12 cellular contexts compared by ENCODE assay signal in genomic region chr2:235768606-235769005, GRCh38.
DNase-seq lines count a peak whose midpoint lies in the region; ATAC-seq and TF ChIP-seq lines count a peak whose summit lies in the region.
"Had no signal": no experiment of that assay in that cellular context is flagged by ENCODE, and none has a peak within 500 bp of the region (broad histone marks: within the 10 kb centered on the region; RNA-seq: fewer than 3 reads in every experiment).

No MANE protein-coding gene starts in this region.

- no peak overlapping the region for H3K4me3 Mint-ChIP-seq in activated CD8-positive, alpha-beta memory T cell treated with anti-CD3 and anti-CD28 coated beads, Interleukin-2, amount 10 ng/mL, durations not matched to agents 7 days and 5 days
- H3K4me3 Mint-ChIP-seq: B cell; CD4-positive, alpha-beta T cell; GM23338 had no signal

- H3K27ac ChIP-seq in IMR-90 (ENCODE audit: insufficient read depth, low read length) (no peak overlapping the region), RWPE1 (peak overlapping the region; percentile 66), sigmoid colon (no peak overlapping the region)

- no peak overlapping the region for H4K5ac ChIP-seq in IMR-90 (ENCODE audit: low read depth, low read length)

- H3K4me1 ChIP-seq in IMR-90 (ENCODE audit: control insufficient read depth, insufficient read depth, low read length) (no peaks in the 10 kb centered on the region), sigmoid colon (peaks cover 0 to 18% (median 0%) of the 10 kb centered on the region in 4 donors)

- no peak for TF ChIP-seq EP300 in sigmoid colon (IDR thresholded peaks at IDR 0.05)

- no peak for TF ChIP-seq RAD21 in IMR-90 (IDR thresholded peaks at IDR 0.05; ENCODE audit: low read length)

- no peaks in the 10 kb centered on the region for H3K9me3 Mint-ChIP-seq in activated CD8-positive, alpha-beta memory T cell treated with anti-CD3 and anti-CD28 coated beads, Interleukin-2, amount 10 ng/mL, durations not matched to agents 7 days and 5 days (ENCODE audit: low read depth)
- H3K9me3 Mint-ChIP-seq: CD4-positive, alpha-beta T cell; GM23338 had no signal

- no peak overlapping the region for H2BK20ac ChIP-seq in IMR-90 (ENCODE audit: low read depth, low read length)

- no peak overlapping the region for H4K91ac ChIP-seq in IMR-90 (ENCODE audit: insufficient read depth, low read depth, low read length)

- no peak overlapping the region for H2AFZ ChIP-seq in IMR-90 (replicated peaks; ENCODE audit: low read length, poor library complexity)
- H2AFZ ChIP-seq: GM23338 had no signal

- no peak overlapping the region for H4K8ac ChIP-seq in IMR-90 (ENCODE audit: low read depth in 2 of 2, low read length in 2 of 2)

- no peak overlapping the region for H3K4ac ChIP-seq in IMR-90 (ENCODE audit: low read depth, low read length)

- no peaks in the 10 kb centered on the region for H3K36me3 Mint-ChIP-seq in activated CD8-positive, alpha-beta memory T cell treated with anti-CD3 and anti-CD28 coated beads, Interleukin-2, amount 10 ng/mL, durations not matched to agents 7 days and 5 days

- no peak for ATAC-seq in IMR-90 (ENCODE audit: low read depth)
- ATAC-seq in HG02840 (IDR thresholded peaks at IDR 0.05; ENCODE audit: low FRiP score, unreplicated experiment): no peak
- ATAC-seq in activated CD8-positive, alpha-beta memory T cell treated with anti-CD3 and anti-CD28 coated beads, Interleukin-2, amount 10 ng/mL, durations not matched to agents 7 days and 5 days: no peak
- ATAC-seq: GM23338 had no signal

- H3K56ac ChIP-seq in IMR-90 (ENCODE audit: extremely low read depth, insufficient read depth, low read length): no peak overlapping the region

- H3K18ac ChIP-seq in IMR-90 (ENCODE audit: low read depth, low read length): no peak overlapping the region

- in situ Hi-C loops in IMR-90 (cut with MboI; ENCODE audit: low sequenced_read_pairs): loop anchor here (5.0 kb wide), 1 partner anchor 409 kb away; no protein-coding TSS in a partner anchor

- POLR2A ChIA-PET in IMR-90 (lab: Charles Lee; ENCODE audit: unreplicated experiment): no interaction called here
- POLR2A ChIA-PET in RWPE1 (lab: Yijun Ruan, JAX; ENCODE audit: low non-redundant PET): no interaction called here

- TF ChIP-seq CTCF in IMR-90 (conservative IDR thresholded peaks at IDR 0.05; ENCODE audit: low read depth, low read length) (no peak), RWPE1 (conservative IDR thresholded peaks at IDR 0.05; ENCODE audit: low read depth) (no peak), epithelial cell of esophagus (IDR thresholded peaks at IDR 0.05; ENCODE audit: insufficient read depth, low read depth, low read length, missing control alignments) (no peak), sigmoid colon (IDR thresholded peaks at IDR 0.05) (no peak)

- no peak overlapping the region for H3K27ac Mint-ChIP-seq in activated CD8-positive, alpha-beta memory T cell treated with anti-CD3 and anti-CD28 coated beads, Interleukin-2, amount 10 ng/mL, durations not matched to agents 7 days and 5 days
- H3K27ac Mint-ChIP-seq: B cell; CD4-positive, alpha-beta T cell; GM23338 had no signal

- peak; percentile 19 for DNase-seq in IMR-90
- DNase-seq in RWPE1 (ENCODE audit: low spot score): no peak
- DNase-seq in epithelial cell of esophagus (ENCODE audit: low read depth): peak; percentile 26
- DNase-seq in sigmoid colon: peak; percentile 56
- DNase-seq in T-helper 9 cell: no peak
- DNase-seq in activated CD8-positive, alpha-beta memory T cell treated with anti-CD3 and anti-CD28 coated beads, Interleukin-2, amount 10 ng/mL, durations not matched to agents 7 days and 5 days: no peak
- DNase-seq: CD4-positive, alpha-beta T cell; DMS79; H7 had no signal

- no peak overlapping the region for H2BK5ac ChIP-seq in IMR-90 (ENCODE audit: low read depth, low read length, poor library complexity, severe bottlenecking)

- H3K14ac ChIP-seq in IMR-90 (replicated peaks; ENCODE audit: low read depth, low read length): no peak overlapping the region

- peaks cover 7% of the 10 kb centered on the region for H3K27me3 Mint-ChIP-seq in activated CD8-positive, alpha-beta memory T cell treated with anti-CD3 and anti-CD28 coated beads, Interleukin-2, amount 10 ng/mL, durations not matched to agents 7 days and 5 days

- H3K4me1 Mint-ChIP-seq in activated CD8-positive, alpha-beta memory T cell treated with anti-CD3 and anti-CD28 coated beads, Interleukin-2, amount 10 ng/mL, durations not matched to agents 7 days and 5 days: no peaks in the 10 kb centered on the region
- H3K4me1 Mint-ChIP-seq: B cell had no signal

- intact Hi-C loops in IMR-90 (cut with micrococcal nuclease): loop anchor here (5.0 kb wide), 1 partner anchor 574 kb away; no protein-coding TSS in a partner anchor
- intact Hi-C loops in sigmoid colon (cut with DNase I): no loop called here

- CTCF ChIA-PET in IMR-90 (lab: Yijun Ruan, JAX): no interaction called here
- CTCF ChIA-PET in RWPE1 (lab: Yijun Ruan, JAX): no interaction called here
- CTCF ChIA-PET in activated CD8-positive, alpha-beta memory T cell treated with anti-CD3 and anti-CD28 coated beads, Interleukin-2, amount 10 ng/mL, durations not matched to agents 7 days and 5 days (lab: Charles Lee): interaction anchor here (1.1 to 1.3 kb wide), 2 partner anchors 11 to 407 kb away, joined by 3 read pairs; no protein-coding TSS in a partner anchor

- dilution Hi-C loops in IMR-90 (cut with HindIII; ENCODE audit: low sequenced_read_pairs, unreplicated experiment): no loop called here

- H2BK120ac ChIP-seq in IMR-90 (ENCODE audit: low read depth, low read length): no peak overlapping the region

- no peak overlapping the region for H2AK9ac ChIP-seq in IMR-90 (replicated peaks; ENCODE audit: low read depth, low read length, poor library complexity)

- H3K36me3 ChIP-seq in IMR-90 (ENCODE audit: control insufficient read depth, insufficient read depth, low read length) (peaks cover 4% of the 10 kb centered on the region; the same call in 1 of the 2 replicates), sigmoid colon (peaks cover 0 to 17% (median 5%) of the 10 kb centered on the region in 4 donors)

- no peak overlapping the region for H2BK15ac ChIP-seq in IMR-90 (ENCODE audit: low read depth, low read length)

- H3K27me3 ChIP-seq in IMR-90 (ENCODE audit: control insufficient read depth, insufficient read depth, low read length) (no peaks in the 10 kb centered on the region), sigmoid colon (no peaks in the 10 kb centered on the region)

- TF ChIP-seq POLR2A in IMR-90 (IDR thresholded peaks at IDR 0.05; ENCODE audit: low read depth, low read length): no peak
- TF ChIP-seq POLR2A in sigmoid colon (IDR thresholded peaks at IDR 0.05): no peak

- no peak overlapping the region for H2AK5ac ChIP-seq in IMR-90 (ENCODE audit: low read depth, low read length)

- 95% methylated on average over 11 of the region's 13 CpGs; no CpG with 5 or more reads in 1 of the 2 experiments for WGBS in IMR-90 (ENCODE audit: extremely low coverage in 2 of 2, insufficient read length in 1 of 2), 2 experiments
- 93 to 95% methylated on average over 13 of the region's 13 CpGs for WGBS in sigmoid colon, 2 donors

- no peak overlapping the region for H3K9ac ChIP-seq in IMR-90 (ENCODE audit: low read depth, low read length)

- no peaks in the 10 kb centered on the region; the same call in 1 of the 2 replicates for H3K9me1 ChIP-seq in IMR-90 (ENCODE audit: insufficient read depth, low read length)

- no peaks in the 10 kb centered on the region for H4K20me1 ChIP-seq in IMR-90 (ENCODE audit: insufficient read depth, low read length)

- BruUV-seq in IMR-90 (replicated peaks; lab: Mats Ljungman, UMichigan): no TSS peak

- H3K79me1 ChIP-seq in IMR-90 (ENCODE audit: low read depth in 1 of 2, low read length in 2 of 2): no peaks in the 10 kb centered on the region

- H3K4me3 ChIP-seq in IMR-90 (ENCODE audit: insufficient read depth, low read depth, low read length): no peak overlapping the region
- H3K4me3 ChIP-seq in epithelial cell of esophagus (ENCODE audit: low read length): no peak overlapping the region
- no peak overlapping the region for H3K4me3 ChIP-seq in sigmoid colon
- H3K4me3 ChIP-seq: GM23338 had no signal

- no peak overlapping the region for H3K4me2 ChIP-seq in IMR-90 (ENCODE audit: low read depth, low read length)
- H3K4me2 ChIP-seq: GM23338 had no signal

- no peaks in the 10 kb centered on the region for H3K9me3 ChIP-seq in IMR-90 (ENCODE audit: control insufficient read depth, insufficient read depth, low read length)
- H3K9me3 ChIP-seq in sigmoid colon: no peaks in the 10 kb centered on the region

- H3K23ac ChIP-seq in IMR-90 (ENCODE audit: low read depth, low read length): no peak overlapping the region

TF ChIP-seq in IMR-90, 13 proteins besides CTCF, POLR2A, EP300 and RAD21:
- no peak for TF ChIP-seq MAZ (IDR thresholded peaks at IDR 0.05; ENCODE audit: borderline replicate concordance, low read depth, low read length)
- no peak for TF ChIP-seq RFX5 (IDR thresholded peaks at IDR 0.05; ENCODE audit: low read depth, low read length)
- TF ChIP-seq, protein P1, sequence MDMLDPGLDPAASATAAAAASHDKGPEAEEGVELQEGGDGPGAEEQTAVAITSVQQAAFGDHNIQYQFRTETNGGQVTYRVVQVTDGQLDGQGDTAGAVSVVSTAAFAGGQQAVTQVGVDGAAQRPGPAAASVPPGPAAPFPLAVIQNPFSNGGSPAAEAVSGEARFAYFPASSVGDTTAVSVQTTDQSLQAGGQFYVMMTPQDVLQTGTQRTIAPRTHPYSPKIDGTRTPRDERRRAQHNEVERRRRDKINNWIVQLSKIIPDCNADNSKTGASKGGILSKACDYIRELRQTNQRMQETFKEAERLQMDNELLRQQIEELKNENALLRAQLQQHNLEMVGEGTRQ (IDR thresholded peaks at IDR 0.05; ENCODE audit: low read depth, low read length): no peak
- no peak for TF ChIP-seq CEBPB (IDR thresholded peaks at IDR 0.05; ENCODE audit: low read depth, low read length)
- no peak for TF ChIP-seq MXI1 (IDR thresholded peaks at IDR 0.05; ENCODE audit: borderline replicate concordance, low read depth, low read length)
- TF ChIP-seq CHD1 (IDR thresholded peaks at IDR 0.05; ENCODE audit: low read depth, low read length): no peak
- TF ChIP-seq ELK1 (IDR thresholded peaks at IDR 0.05; ENCODE audit: borderline replicate concordance, low read depth, low read length): no peak
- TF ChIP-seq RCOR1 (IDR thresholded peaks at IDR 0.05; ENCODE audit: insufficient replicate concordance, low read length): no peak
- no peak for TF ChIP-seq NFE2L2 (IDR thresholded peaks at IDR 0.05; ENCODE audit: low read depth, low read length)

Comparison
In these comparisons a context has a peak if more than half of its experiments do, and no peak if none do; other contexts are left out.
1. DNase-seq: peak in IMR-90 (single experiment), epithelial cell of esophagus (single experiment) and sigmoid colon (single experiment); none in RWPE1 (single experiment), T-helper 9 cell (single experiment) and activated CD8-positive, alpha-beta memory T cell treated with anti-CD3 and anti-CD28 coated beads, Interleukin-2, amount 10 ng/mL, durations not matched to agents 7 days and 5 days (single experiment).